14 cellular contexts compared by ENCODE assay signal in genomic region chr17:83062818-83063671, GRCh38. TPM values are rescaled to one million over a fixed set of nuclear protein-coding genes. Genes with fewer than 3 reads are reported as not detected.
A peak's percentile ranks its signal among the peaks of the same experiment; 100 is the strongest.
DNase-seq lines count a peak whose midpoint lies in the region; ATAC-seq and TF ChIP-seq lines count a peak whose summit lies in the region.
"Had no signal": no experiment of that assay in that cellular context is flagged by ENCODE, and none has a peak within 500 bp of the region (broad histone marks: within the 10 kb centered on the region; RNA-seq: fewer than 3 reads in every experiment).

No MANE protein-coding gene starts in this region.

- no peak overlapping the region for H2BK15ac ChIP-seq in IMR-90 (ENCODE audit: low read depth, low read length)

- no peak overlapping the region for H3K4ac ChIP-seq in IMR-90 (ENCODE audit: low read depth, low read length)

- CTCF ChIA-PET in IMR-90 (lab: Yijun Ruan, JAX), result no interaction called here

- no peaks in the 10 kb centered on the region for H3K9me3 Mint-ChIP-seq in progenitor cell of endocrine pancreas (ENCODE audit: low read depth)
- H3K9me3 Mint-ChIP-seq: activated T-helper 2 cell treated with anti-CD3 and anti-CD28 coated beads, Interferon-gamma antibody, Interleukin-2, Interleukin-4, amounts not matched to agents 10 μg/mL and 5 μg/mL and 100 μg/mL, durations not matched to agents 14 hours and 24 hours and 36 hours; CD8-positive, alpha-beta memory T cell had no signal

- H3K27ac Mint-ChIP-seq in progenitor cell of endocrine pancreas, result no peak overlapping the region
- H3K27ac Mint-ChIP-seq: activated T-helper 2 cell treated with anti-CD3 and anti-CD28 coated beads, Interferon-gamma antibody, Interleukin-2, Interleukin-4, amounts not matched to agents 10 μg/mL and 5 μg/mL and 100 μg/mL, durations not matched to agents 14 hours and 24 hours and 36 hours had no signal

- H3K4me3 ChIP-seq in IMR-90 (ENCODE audit: insufficient read depth, low read depth, low read length), result no peak overlapping the region
- H3K4me3 ChIP-seq: cardiac muscle cell, esophagus squamous epithelium, SK-N-MC had no signal

- POLR2A ChIA-PET in IMR-90 (lab: Charles Lee; ENCODE audit: unreplicated experiment), result no interaction called here

- no peak for ATAC-seq in IMR-90 (ENCODE audit: low read depth)
- ATAC-seq in foreskin keratinocyte, result peak; percentile 19
- no peak for ATAC-seq in GM21737 (IDR thresholded peaks at IDR 0.05; ENCODE audit: unreplicated experiment)
- ATAC-seq in HG02885 (IDR thresholded peaks at IDR 0.05; ENCODE audit: poor library complexity, unreplicated experiment), result no peak

- no peak overlapping the region for H3K56ac ChIP-seq in IMR-90 (ENCODE audit: extremely low read depth, insufficient read depth, low read length)

- no peak overlapping the region for H2AFZ ChIP-seq in IMR-90 (replicated peaks; ENCODE audit: low read length, poor library complexity)

- H3K9ac ChIP-seq in IMR-90 (ENCODE audit: low read depth, low read length), result no peak overlapping the region

- DNase-seq in IMR-90, result no peak
- DNase-seq in foreskin keratinocyte, result no peak
- peak; percentile 8 for DNase-seq in progenitor cell of endocrine pancreas (ENCODE audit: low spot score, unreplicated experiment)
- DNase-seq in NCI-H2081 (lab: John Stamatoyannopoulos, UW), result no peak
- DNase-seq: esophagus squamous epithelium; NCI-H1694 treated with DMSO at 0.1 percent for 48 hours; NK-92 treated with Interleukin-12 subunit alpha and Interleukin-12 subunit beta, amount 100 ng/mL, for 24 hours had no signal

- no peak overlapping the region for H4K5ac ChIP-seq in IMR-90 (ENCODE audit: low read depth, low read length)

- H3K36me3 Mint-ChIP-seq in progenitor cell of endocrine pancreas (ENCODE audit: insufficient read depth), result no peaks in the 10 kb centered on the region
- H3K36me3 Mint-ChIP-seq: CD8-positive, alpha-beta memory T cell had no signal

- TF ChIP-seq CTCF in C4-2B (conservative IDR thresholded peaks at IDR 0.05) (no peak), IMR-90 (conservative IDR thresholded peaks at IDR 0.05; ENCODE audit: low read depth, low read length) (no peak), foreskin keratinocyte (conservative IDR thresholded peaks at IDR 0.05) (no peak), progenitor cell of endocrine pancreas (IDR thresholded peaks at IDR 0.05; ENCODE audit: unreplicated experiment) (no peak)

- H3K27me3 ChIP-seq in IMR-90 (ENCODE audit: control insufficient read depth, insufficient read depth, low read length) (peaks cover 5% of the 10 kb centered on the region), foreskin keratinocyte (peaks cover 10% of the 10 kb centered on the region)
- H3K27me3 ChIP-seq: cardiac muscle cell had no signal

- dilution Hi-C loops in IMR-90 (cut with HindIII; ENCODE audit: low sequenced_read_pairs, unreplicated experiment), result no loop called here

- TF ChIP-seq POLR2A in IMR-90 (IDR thresholded peaks at IDR 0.05; ENCODE audit: low read depth, low read length), result no peak

- H4K8ac ChIP-seq in IMR-90 (ENCODE audit: low read depth in 2 of 2, low read length in 2 of 2), result no peak overlapping the region

- H3K4me1 ChIP-seq in IMR-90 (ENCODE audit: control insufficient read depth, insufficient read depth, low read length) (no peaks in the 10 kb centered on the region), foreskin keratinocyte (no peaks in the 10 kb centered on the region)

- no peak overlapping the region for H3K4me3 Mint-ChIP-seq in progenitor cell of endocrine pancreas (ENCODE audit: low read depth)
- H3K4me3 Mint-ChIP-seq: CD8-positive, alpha-beta memory T cell had no signal

- TF ChIP-seq RAD21 in IMR-90 (IDR thresholded peaks at IDR 0.05; ENCODE audit: low read length), result no peak

- H3K27me3 Mint-ChIP-seq in progenitor cell of endocrine pancreas, result peaks cover 11% of the 10 kb centered on the region
- H3K27me3 Mint-ChIP-seq: CD8-positive, alpha-beta memory T cell had no signal

- in situ Hi-C loops in IMR-90 (cut with MboI; ENCODE audit: low sequenced_read_pairs), result no loop called here

- no peak overlapping the region for H3K18ac ChIP-seq in IMR-90 (ENCODE audit: low read depth, low read length)

- H2BK120ac ChIP-seq in IMR-90 (ENCODE audit: low read depth, low read length), result no peak overlapping the region

- peak overlapping the region; percentile 50 for H2AK9ac ChIP-seq in IMR-90 (replicated peaks; ENCODE audit: low read depth, low read length, poor library complexity)

- no peaks in the 10 kb centered on the region for H3K9me3 ChIP-seq in IMR-90 (ENCODE audit: control insufficient read depth, insufficient read depth, low read length)
- H3K9me3 ChIP-seq: esophagus squamous epithelium had no signal

- no peak overlapping the region; the same call in 1 of the 2 replicates for H3K23ac ChIP-seq in IMR-90 (ENCODE audit: low read depth, low read length)

- no peak overlapping the region for H2BK20ac ChIP-seq in IMR-90 (ENCODE audit: low read depth, low read length)

- intact Hi-C loops in IMR-90 (cut with micrococcal nuclease), result no loop called here

- BruUV-seq in IMR-90 (replicated peaks; lab: Mats Ljungman, UMichigan), result no TSS peak

- no peak overlapping the region for H4K91ac ChIP-seq in IMR-90 (ENCODE audit: insufficient read depth, low read depth, low read length)

- no peaks in the 10 kb centered on the region for H3K4me1 Mint-ChIP-seq in progenitor cell of endocrine pancreas (ENCODE audit: low read depth)

- peak overlapping the region; percentile 16; the same call in 1 of the 2 replicates for H2AK5ac ChIP-seq in IMR-90 (ENCODE audit: low read depth, low read length)

- no peak overlapping the region for H3K4me2 ChIP-seq in IMR-90 (ENCODE audit: low read depth, low read length)

- H3K27ac ChIP-seq in C4-2B (peak overlapping the region; percentile 86; the same call in 1 of the 2 replicates), IMR-90 (ENCODE audit: insufficient read depth, low read length) (no peak overlapping the region), foreskin keratinocyte (no peak overlapping the region)
- H3K27ac ChIP-seq: cardiac muscle cell, esophagus squamous epithelium, SK-N-MC had no signal

- H2BK5ac ChIP-seq in IMR-90 (ENCODE audit: low read depth, low read length, poor library complexity, severe bottlenecking), result no peak overlapping the region

- no peaks in the 10 kb centered on the region for H3K9me1 ChIP-seq in IMR-90 (ENCODE audit: insufficient read depth, low read length)

- H3K79me1 ChIP-seq in IMR-90 (ENCODE audit: low read depth in 1 of 2, low read length in 2 of 2), result no peaks in the 10 kb centered on the region

- WGBS in IMR-90 (ENCODE audit: extremely low coverage in 2 of 2, insufficient read length in 1 of 2), 2 experiments, result 74% methylated on average over 11 of the region's 30 CpGs; no CpG with 5 or more reads in 1 of the 2 experiments

- no peaks in the 10 kb centered on the region for H3K36me3 ChIP-seq in IMR-90 (ENCODE audit: control insufficient read depth, insufficient read depth, low read length)
- H3K36me3 ChIP-seq: cardiac muscle cell, esophagus squamous epithelium had no signal

- no peaks in the 10 kb centered on the region for H4K20me1 ChIP-seq in IMR-90 (ENCODE audit: insufficient read depth, low read length)

- no peak overlapping the region for H3K14ac ChIP-seq in IMR-90 (replicated peaks; ENCODE audit: low read depth, low read length)

TF ChIP-seq in IMR-90, 13 proteins besides CTCF, POLR2A, EP300 and RAD21:
- TF ChIP-seq RCOR1 (IDR thresholded peaks at IDR 0.05; ENCODE audit: insufficient replicate concordance, low read length), result no peak
- TF ChIP-seq CEBPB (IDR thresholded peaks at IDR 0.05; ENCODE audit: low read depth, low read length), result no peak
- no peak for TF ChIP-seq FOS (IDR thresholded peaks at IDR 0.05; ENCODE audit: low read depth, low read length)
- TF ChIP-seq, protein P1, sequence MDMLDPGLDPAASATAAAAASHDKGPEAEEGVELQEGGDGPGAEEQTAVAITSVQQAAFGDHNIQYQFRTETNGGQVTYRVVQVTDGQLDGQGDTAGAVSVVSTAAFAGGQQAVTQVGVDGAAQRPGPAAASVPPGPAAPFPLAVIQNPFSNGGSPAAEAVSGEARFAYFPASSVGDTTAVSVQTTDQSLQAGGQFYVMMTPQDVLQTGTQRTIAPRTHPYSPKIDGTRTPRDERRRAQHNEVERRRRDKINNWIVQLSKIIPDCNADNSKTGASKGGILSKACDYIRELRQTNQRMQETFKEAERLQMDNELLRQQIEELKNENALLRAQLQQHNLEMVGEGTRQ (IDR thresholded peaks at IDR 0.05; ENCODE audit: low read depth, low read length), result no peak
- TF ChIP-seq, protein P2, sequence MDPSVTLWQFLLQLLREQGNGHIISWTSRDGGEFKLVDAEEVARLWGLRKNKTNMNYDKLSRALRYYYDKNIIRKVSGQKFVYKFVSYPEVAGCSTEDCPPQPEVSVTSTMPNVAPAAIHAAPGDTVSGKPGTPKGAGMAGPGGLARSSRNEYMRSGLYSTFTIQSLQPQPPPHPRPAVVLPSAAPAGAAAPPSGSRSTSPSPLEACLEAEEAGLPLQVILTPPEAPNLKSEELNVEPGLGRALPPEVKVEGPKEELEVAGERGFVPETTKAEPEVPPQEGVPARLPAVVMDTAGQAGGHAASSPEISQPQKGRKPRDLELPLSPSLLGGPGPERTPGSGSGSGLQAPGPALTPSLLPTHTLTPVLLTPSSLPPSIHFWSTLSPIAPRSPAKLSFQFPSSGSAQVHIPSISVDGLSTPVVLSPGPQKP (IDR thresholded peaks at IDR 0.05; ENCODE audit: borderline replicate concordance, low read depth, low read length), result no peak
- TF ChIP-seq MXI1 (IDR thresholded peaks at IDR 0.05; ENCODE audit: borderline replicate concordance, low read depth, low read length), result no peak
- TF ChIP-seq MAFK (IDR thresholded peaks at IDR 0.05; ENCODE audit: low read depth, low read length), result no peak
- no peak for TF ChIP-seq MAZ (IDR thresholded peaks at IDR 0.05; ENCODE audit: borderline replicate concordance, low read depth, low read length)
- TF ChIP-seq BHLHE40 (IDR thresholded peaks at IDR 0.05; ENCODE audit: low read depth, low read length), result no peak
- TF ChIP-seq NFE2L2 (IDR thresholded peaks at IDR 0.05; ENCODE audit: low read depth, low read length), result no peak
- no peak for TF ChIP-seq CHD1 (IDR thresholded peaks at IDR 0.05; ENCODE audit: low read depth, low read length)
- no peak for TF ChIP-seq SMC3 (IDR thresholded peaks at IDR 0.05; ENCODE audit: low read depth, low read length)
- TF ChIP-seq RFX5 (IDR thresholded peaks at IDR 0.05; ENCODE audit: low read depth, low read length), result no peak

RNA-seq across cellular contexts. Expression of gene METRNL, which starts 16.4 kb away (rescaled TPM):
- total RNA-seq in IMR-90 (2012; rRNA removed) (17.9 and 21.4 TPM in 2 replicates), foreskin keratinocyte (1.4 and 2.0 TPM in 2 replicates), progenitor cell of endocrine pancreas (54.6 and 56.2 TPM in 2 replicates)
- polyA plus RNA-seq in IMR-90 (2012; rRNA removed) (48.2 and 60.2 TPM in 2 replicates), foreskin keratinocyte (2.0 and 3.6 TPM in 2 replicates)
- 73.7 and 167 TPM in 2 replicates for polyA plus RNA-seq in IMR-90 (2012; cell fraction: cytosol; rRNA removed)
- polyA plus RNA-seq in IMR-90 (2012; cell fraction: nucleus; rRNA removed; ENCODE audit: low replicate concordance), result 50.0 and 129 TPM in 2 replicates
